Comparison of ENCODE assay signal across 8 cellular contexts in genomic region chr22:42270512-42271190, GRCh38. TPM values are rescaled to one million over a fixed set of nuclear protein-coding genes. Genes with fewer than 3 reads are reported as not detected.
DNase-seq lines count a peak whose midpoint lies in the region; ATAC-seq and TF ChIP-seq lines count a peak whose summit lies in the region.

TSS of gene TCF20 (minus strand) at chr22:42270653. CDS start at chr22:42215305, 55,348 bp downstream.

- WGBS in body of pancreas, 2 donors = 8% methylated on average over 29 of the region's 90 CpGs; no CpG with 5 or more reads in 1 of the 2 donors

- H3K9ac ChIP-seq in iPS-15b (ENCODE audit: low read depth, low read length) = peak within 1 kb of the TSS; percentile 73

- H3K27me3 ChIP-seq in body of pancreas (no peaks in the 10 kb centered on the region), iPS-15b (ENCODE audit: control insufficient read depth, insufficient read depth, low read length) (peaks cover 4% of the 10 kb centered on the region)

- TF ChIP-seq POLR2A in body of pancreas (IDR thresholded peaks at IDR 0.05) = no peak

- H3K9me3 ChIP-seq in body of pancreas (no peaks in the 10 kb centered on the region), iPS-15b (ENCODE audit: control insufficient read depth, insufficient read depth, low read length) (no peaks in the 10 kb centered on the region)

- in situ Hi-C loops in GM13976 (cut with MboI; ENCODE audit: low sequenced_read_pairs, unreplicated experiment) = no loop called here

- intact Hi-C loops in body of pancreas (cut with DNase I) = no loop called here

- H3K27ac ChIP-seq in body of pancreas = peak within 1 kb of the TSS; percentile 49 to 93 (median 82)

- H3K4me3 ChIP-seq in body of pancreas (peak within 1 kb of the TSS; percentile 72 to 78), iPS-15b (ENCODE audit: low read depth, low read length) (peak within 1 kb of the TSS; percentile 88), skeletal muscle cell (ENCODE audit: low read depth, low read length) (peak within 1 kb of the TSS; percentile 99)

- peak; percentile 97 for DNase-seq in GM13976 (ENCODE audit: low spot score)
- peak; percentile 38 for DNase-seq in NCI-H146 treated with DMSO at 0.1 percent for 48 hours (lab: John Stamatoyannopoulos, UW; ENCODE audit: unreplicated experiment)
- DNase-seq in UCSD-AML1 (lab: John Stamatoyannopoulos, UW; ENCODE audit: unreplicated experiment) = peak; percentile 74
- DNase-seq in body of pancreas = peak; percentile 75 to 85 (median 78)
- peak; percentile 25 for DNase-seq in skeletal muscle cell (ENCODE audit: low read depth)
- no peak for DNase-seq in GOT3 (lab: John Stamatoyannopoulos, UW)

- ATAC-seq in HG02623 (IDR thresholded peaks at IDR 0.05; ENCODE audit: unreplicated experiment) (peak; percentile 61), body of pancreas (peak; percentile 87)

- H3K36me3 ChIP-seq in body of pancreas (replicated peaks in 1 of 2; ENCODE audit: insufficient read depth in 1 of 2, low read depth in 2 of 2) (no peaks in the 10 kb centered on the region), iPS-15b (ENCODE audit: control insufficient read depth, insufficient read depth, low read length) (no peaks in the 10 kb centered on the region)

- TF ChIP-seq CTCF in GM13976 (IDR thresholded peaks at IDR 0.05; ENCODE audit: borderline replicate concordance, control extremely low read depth, extremely low read depth, insufficient read depth, missing control alignments) (no peak), body of pancreas (IDR thresholded peaks at IDR 0.05) (no peak)

- peaks cover 14% of the 10 kb centered on the region for H3K4me1 ChIP-seq in body of pancreas
- H3K4me1 ChIP-seq in iPS-15b (ENCODE audit: control insufficient read depth, insufficient read depth, low read length) = peaks cover 23% of the 10 kb centered on the region

RNA-seq across cellular contexts. Expression of gene TCF20, which starts in this region (rescaled TPM):
- total RNA-seq in body of pancreas = 10 to 100 TPM; 17.8 to 19.7 TPM
